Comparison of ENCODE assay signal across 27 cellular contexts in the genomic region with DNA sequence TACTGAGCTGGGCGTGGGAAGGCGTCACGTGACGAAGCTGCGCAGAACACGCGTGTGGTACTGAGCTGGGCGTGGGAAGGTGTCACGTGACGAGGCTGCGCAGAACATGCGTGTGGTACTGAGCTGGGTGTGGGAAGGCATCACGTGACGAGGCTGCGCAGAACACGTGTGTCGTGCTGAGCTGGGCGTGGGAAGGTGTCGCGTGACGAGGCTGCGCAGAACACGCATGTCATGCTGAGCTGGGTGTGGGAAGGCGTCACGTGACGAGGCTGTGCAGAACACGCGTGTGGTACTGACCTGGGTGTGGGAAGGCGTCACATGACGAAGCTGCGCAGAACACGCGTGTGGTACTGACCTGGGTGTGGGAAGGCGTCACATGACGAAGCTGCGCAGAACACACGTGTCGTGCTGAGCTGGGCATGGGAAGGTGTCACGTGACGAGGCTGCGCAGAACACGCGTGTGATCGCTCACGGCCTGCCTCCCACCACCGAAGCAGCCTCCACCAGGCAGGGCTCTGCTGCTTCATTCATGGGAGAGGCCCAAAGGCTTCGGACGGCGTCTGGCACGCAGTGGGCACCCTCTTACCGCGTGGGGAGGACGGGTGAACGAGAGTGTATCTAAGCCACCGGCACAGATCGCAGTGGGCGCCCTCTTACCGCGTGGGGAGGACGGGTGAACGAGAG. TPM values are rescaled to one million over a fixed set of nuclear protein-coding genes. Genes with fewer than 3 reads are reported as not detected.
DNase-seq lines count a peak whose midpoint lies in the region; ATAC-seq, FAIRE-seq and TF ChIP-seq lines count a peak whose summit lies in the region.
"Had no signal": no experiment of that assay in that cellular context is flagged by ENCODE, and none has a peak within 500 bp of the region (broad histone marks: within the 10 kb centered on the region; RNA-seq: fewer than 3 reads in every experiment).

No MANE protein-coding gene starts in this region.

- H3K79me2 ChIP-seq in H9 (ENCODE audit: insufficient read depth, low read length) (no peaks in the 10 kb centered on the region), K562 (ENCODE audit: control insufficient read depth, insufficient read depth, low read length) (no peaks in the 10 kb centered on the region)

- H2BK12ac ChIP-seq in H9 (ENCODE audit: insufficient read length, low read depth, low read length) (no peak overlapping the region), neuronal stem cell (ENCODE audit: low read length) (peak overlapping the region; percentile 94)

- H3K23ac ChIP-seq in H9 (ENCODE audit: insufficient read length, low read depth, low read length): no peak overlapping the region
- H3K23ac ChIP-seq in neuronal stem cell (ENCODE audit: low read depth, low read length, poor library complexity): peak overlapping the region; percentile 50

- H3K9me3 ChIP-seq in H9 (ENCODE audit: control insufficient read depth, low read depth, low read length): no peaks in the 10 kb centered on the region
- H3K9me3 ChIP-seq in K562 (replicated peaks; ENCODE audit: control insufficient read depth, insufficient read depth, low read depth, low read length): peaks cover 3% of the 10 kb centered on the region; the same call in 1 of the 2 replicates
- peaks cover 5 to 11% of the 10 kb centered on the region in 2 donors for H3K9me3 ChIP-seq in neuronal stem cell (replicated peaks in 1 of 2; ENCODE audit: control insufficient read depth in 2 of 2, insufficient read depth in 1 of 2, low read depth in 1 of 2, low read length in 2 of 2)
- peaks cover 3% of the 10 kb centered on the region; the same call in 1 of the 2 replicates for H3K9me3 ChIP-seq in MG63
- H3K9me3 ChIP-seq: A549, BE2C had no signal

- no peak overlapping the region for H3K4ac ChIP-seq in H9 (ENCODE audit: low read depth, low read length)
- peak overlapping the region; percentile 53 for H3K4ac ChIP-seq in neuronal stem cell (ENCODE audit: low read length)

- no peaks in the 10 kb centered on the region for H3K23me2 ChIP-seq in H9 (ENCODE audit: insufficient read length, low read depth, low read length, poor library complexity, severe bottlenecking)

- no peak overlapping the region for H3K27ac ChIP-seq in H9 (ENCODE audit: insufficient read length, low read depth, low read length)
- no peak overlapping the region for H3K27ac ChIP-seq in K562 (ENCODE audit: extremely low read depth, low read depth, low read length)
- no peak overlapping the region for H3K27ac ChIP-seq in neuronal stem cell (replicated peaks; ENCODE audit: low read length)
- H3K27ac ChIP-seq: A549; BLaER1 treated with 17β-estradiol and CSF1 and Interleukin-3, amounts not matched to agents 10 nM and 100 nM had no signal

- H3K14ac ChIP-seq in H9 (ENCODE audit: insufficient read depth, low read length) (no peak overlapping the region), neuronal stem cell (ENCODE audit: low read length) (peak overlapping the region; percentile 11)

- no peaks in the 10 kb centered on the region for H3K9me1 ChIP-seq in K562 (ENCODE audit: control insufficient read depth, insufficient read depth, low read length)

- peaks cover 16 to 20% of the 10 kb centered on the region in 2 experiments for H3K9me3 Mint-ChIP-seq in H9
- H3K9me3 Mint-ChIP-seq: CD4-positive, alpha-beta T cell; CD8-positive, alpha-beta memory T cell had no signal

- ATAC-seq in Right ventricle myocardium inferior (no peak), left ventricle myocardium superior (no peak), K562 (no peak)
- ATAC-seq: A549, GM23338 had no signal

- no peak overlapping the region; a peak in 1 of 5 replicates for H3K4me3 Mint-ChIP-seq in H9
- H3K4me3 Mint-ChIP-seq: CD14-positive monocyte; CD4-positive, alpha-beta T cell; CD8-positive, alpha-beta memory T cell; GM23338 had no signal

- no peak overlapping the region for H2BK20ac ChIP-seq in H9 (ENCODE audit: low read depth, low read length, poor library complexity, severe bottlenecking)

- H2AK5ac ChIP-seq in H9 (ENCODE audit: insufficient read length, low read length) (no peak overlapping the region), neuronal stem cell (ENCODE audit: low read depth, low read length) (peak overlapping the region; percentile 88)

- H3K4me2 ChIP-seq in H9 (ENCODE audit: insufficient read depth, insufficient read length, low read length) (no peak overlapping the region), K562 (ENCODE audit: insufficient read depth, low read length) (no peak overlapping the region), neuronal stem cell (ENCODE audit: insufficient read depth, low read length, poor library complexity, severe bottlenecking) (no peak overlapping the region)
- H3K4me2 ChIP-seq: A549; BLaER1 treated with 17β-estradiol and CSF1 and Interleukin-3, amounts not matched to agents 10 nM and 100 nM; GM23338 had no signal

- no peak overlapping the region for H3K56ac ChIP-seq in H9 (ENCODE audit: insufficient read length, low read depth, low read length)

- POLR2A ChIA-PET in K562 (lab: Yijun Ruan, JAX): interaction anchor here (0.6 kb wide), 1 partner anchor 406 kb away, joined by 4 read pairs; no protein-coding TSS in a partner anchor

- no peak for FAIRE-seq in K562 (lab: Jason Lieb, UNC)
- FAIRE-seq: A549, D721Med, GM12891, GM18507 had no signal

- no TSS peak for BruUV-seq in K562 (replicated peaks; lab: Mats Ljungman, UMichigan)

- TF ChIP-seq POLR2A in K562 (conservative IDR thresholded peaks at IDR 0.05): no peak

- in situ Hi-C loops in K562 (cut with MboI): no loop called here

- H2BK120ac ChIP-seq in H9 (ENCODE audit: low read depth, low read length, poor library complexity, severe bottlenecking) (no peak overlapping the region), neuronal stem cell (ENCODE audit: low read depth, low read length) (no peak overlapping the region)

- no CpG with 5 or more reads among the region's 61 CpGs for whole genome bisulfite sequencing in H9 (ENCODE audit: extremely low coverage, insufficient read length, low lambda C conversion rate)
- WGBS in K562 (ENCODE audit: insufficient coverage, low coverage, missing lambda C conversion rate): 60% methylated on average over 48 of the region's 61 CpGs
- no CpG with 5 or more reads among the region's 61 CpGs for WGBS in neuronal stem cell (ENCODE audit: extremely low coverage in 2 of 2, insufficient read length in 2 of 2, insufficient replicate concordance in 1 of 2), 2 donors

- H2AFZ ChIP-seq in H9 (ENCODE audit: low read length) (no peak overlapping the region), K562 (ENCODE audit: low read depth, low read length) (no peak overlapping the region), neuronal stem cell (ENCODE audit: low read length) (no peak overlapping the region)
- H2AFZ ChIP-seq: GM23338 had no signal

- no peaks in the 10 kb centered on the region for H3K27me3 ChIP-seq in H9 (ENCODE audit: insufficient read depth, low read length)
- H3K27me3 ChIP-seq in K562 (ENCODE audit: control insufficient read depth in 2 of 2, insufficient read depth in 2 of 2, low read length in 2 of 2): peaks cover 26 to 47% of the 10 kb centered on the region in 2 experiments
- H3K27me3 ChIP-seq in neuronal stem cell (ENCODE audit: control insufficient read depth in 3 of 3, insufficient read depth in 3 of 3, low read depth in 1 of 3, low read length in 3 of 3): peaks cover 0 to 15% (median 0%) of the 10 kb centered on the region in 3 experiments
- no peaks in the 10 kb centered on the region for H3K27me3 ChIP-seq in MG63
- H3K27me3 ChIP-seq: BLaER1 treated with 17β-estradiol and CSF1 and Interleukin-3, amounts not matched to agents 10 nM and 100 nM had no signal

- peak overlapping the region; percentile 23 for H4K5ac ChIP-seq in H9 (ENCODE audit: insufficient read length, low read depth, low read length)

- H2BK5ac ChIP-seq in H9 (ENCODE audit: insufficient read length, low read length) (no peak overlapping the region), neuronal stem cell (ENCODE audit: low read length) (no peak overlapping the region)

- TF ChIP-seq CTCF in H9 (conservative IDR thresholded peaks at IDR 0.05) (no peak), K562 (IDR thresholded peaks at IDR 0.05 in 2 of 3, conservative IDR thresholded peaks at IDR 0.05 in 1 of 3; ENCODE audit: insufficient read depth in 2 of 3, low read depth in 1 of 3, low read length in 3 of 3) (no peak)

- H3K36me3 ChIP-seq in K562 (ENCODE audit: control insufficient read depth, insufficient read depth, low read length): no peaks in the 10 kb centered on the region
- H3K36me3 ChIP-seq in neuronal stem cell (replicated peaks in 1 of 2; ENCODE audit: control insufficient read depth in 2 of 2, insufficient read depth in 2 of 2, low read length in 2 of 2): no peaks in the 10 kb centered on the region
- H3K36me3 ChIP-seq in MG63: no peaks in the 10 kb centered on the region
- H3K36me3 ChIP-seq: BE2C; BLaER1 treated with 17β-estradiol and CSF1 and Interleukin-3, amounts not matched to agents 10 nM and 100 nM had no signal

- no peak overlapping the region for H3K9ac ChIP-seq in H9 (ENCODE audit: extremely low read depth, insufficient read length, low read length)
- H3K9ac ChIP-seq in K562 (ENCODE audit: insufficient read depth in 1 of 2, low read depth in 2 of 2, low read length in 2 of 2): no peak overlapping the region
- no peak overlapping the region for H3K9ac ChIP-seq in neuronal stem cell (ENCODE audit: low read depth, low read length, poor library complexity)
- H3K9ac ChIP-seq: BLaER1 treated with 17β-estradiol and CSF1 and Interleukin-3, amounts not matched to agents 10 nM and 100 nM had no signal

- peaks cover 0 to 5% of the 10 kb centered on the region in 2 experiments; a peak in 2 of 4 replicates for H3K4me1 Mint-ChIP-seq in H9
- H3K4me1 Mint-ChIP-seq: CD8-positive, alpha-beta memory T cell; GM23338 had no signal

- H4K20me1 ChIP-seq in H9 (ENCODE audit: control insufficient read depth, insufficient read depth, insufficient read length) (no peaks in the 10 kb centered on the region), K562 (replicated peaks; ENCODE audit: control insufficient read depth, insufficient read depth, low read length) (no peaks in the 10 kb centered on the region)
- H4K20me1 ChIP-seq: BLaER1 treated with 17β-estradiol and CSF1 and Interleukin-3, amounts not matched to agents 10 nM and 100 nM had no signal

- H3K4me1 ChIP-seq in H9 (ENCODE audit: insufficient read depth, low read length) (no peaks in the 10 kb centered on the region), K562 (replicated peaks in 1 of 2; ENCODE audit: control insufficient read depth in 2 of 2, insufficient read depth in 2 of 2, low read length in 2 of 2) (peaks cover 0 to 26% of the 10 kb centered on the region in 2 experiments; a peak in 2 of 5 replicates), neuronal stem cell (ENCODE audit: control insufficient read depth in 2 of 2, insufficient read depth in 1 of 2, low read depth in 1 of 2, low read length in 2 of 2) (peaks cover 0 to 5% of the 10 kb centered on the region in 2 donors)
- H3K4me1 ChIP-seq: A549, BE2C had no signal

- no peak overlapping the region for H3K18ac ChIP-seq in H9 (ENCODE audit: insufficient read length, low read depth, low read length)
- no peak overlapping the region for H3K18ac ChIP-seq in neuronal stem cell (ENCODE audit: low read length)

- H3K36me3 Mint-ChIP-seq in H9 (ENCODE audit: insufficient read depth in 1 of 3, low read depth in 3 of 3): peaks cover 0 to 11% (median 0%) of the 10 kb centered on the region in 3 experiments; a peak in 2 of 7 replicates
- H3K36me3 Mint-ChIP-seq: CD14-positive monocyte; CD8-positive, alpha-beta memory T cell had no signal

- H3K4me3 ChIP-seq in K562: no peak overlapping the region
- peak overlapping the region in 1 of 2 donors; percentile 23 for H3K4me3 ChIP-seq in neuronal stem cell (ENCODE audit: low read length in 2 of 2)
- H3K4me3 ChIP-seq in MG63: no peak overlapping the region
- H3K4me3 ChIP-seq: A549; BLaER1 treated with 17β-estradiol and CSF1 and Interleukin-3, amounts not matched to agents 10 nM and 100 nM; GM23338 had no signal

- H3K79me1 ChIP-seq in H9 (ENCODE audit: insufficient read depth, low read depth, low read length, poor library complexity, severe bottlenecking) (no peaks in the 10 kb centered on the region), neuronal stem cell (ENCODE audit: low read depth, low read length) (peaks cover 2% of the 10 kb centered on the region)

- H3T11ph ChIP-seq in H9 (ENCODE audit: low read length): no peak overlapping the region

- intact Hi-C loops in Right ventricle myocardium inferior (cut with DNase I) (no loop called here), left ventricle myocardium superior (cut with micrococcal nuclease) (no loop called here), K562 (cut with micrococcal nuclease) (no loop called here)

- H2BK15ac ChIP-seq in H9 (ENCODE audit: low read depth, low read length) (no peak overlapping the region), neuronal stem cell (ENCODE audit: low read length) (no peak overlapping the region)

- CTCF ChIA-PET in K562 (lab: Yijun Ruan, JAX; ENCODE audit: low intra/inter-chr PET ratio): no interaction called here

- H3K27ac Mint-ChIP-seq in H9: peak overlapping the region in 2 of 3 experiments; percentile 64 to 76; a peak in 3 of 7 replicates
- H3K27ac Mint-ChIP-seq: CD4-positive, alpha-beta T cell; GM23338 had no signal

- no peak for TF ChIP-seq EP300 in K562 (IDR thresholded peaks at IDR 0.05; ENCODE audit: low read length)

- DNase-seq in Right ventricle myocardium inferior (ENCODE audit: missing footprints): peak; percentile 50
- DNase-seq in left ventricle myocardium superior: no peak
- no peak for DNase-seq in H9
- DNase-seq in K562 (ENCODE audit: extremely low read depth in 1 of 4, low spot score in 3 of 4): no peak
- DNase-seq in neuronal stem cell (ENCODE audit: low spot score): no peak
- no peak for DNase-seq in MG63
- DNase-seq in activated gamma-delta T cell treated with Interleukin-2 at 50 U/mL for 16 hours: no peak
- DNase-seq in mucosa of gallbladder (ENCODE audit: low spot score): no peak
- DNase-seq: 8988T; ACHN; AML-193; BE2C; CD4-positive, alpha-beta T cell; CD8-positive, alpha-beta memory T cell; DMS53; DMS79 treated with DMSO at 0.1 percent for 48 hours; GF-D8; HCEC 1CT had no signal

- H4K91ac ChIP-seq in H9 (ENCODE audit: insufficient read length, low read depth, low read length): no peak overlapping the region
- peak overlapping the region; percentile 12 for H4K91ac ChIP-seq in neuronal stem cell (ENCODE audit: low read depth, low read length, poor library complexity)

- no peak for TF ChIP-seq RAD21 in K562 (CRISPR knock-in tag; conservative IDR thresholded peaks at IDR 0.05 in 1 of 2, IDR thresholded peaks at IDR 0.05 in 1 of 2)

- peaks cover 5% of the 10 kb centered on the region for H3K27me3 Mint-ChIP-seq in H9 (ENCODE audit: low read depth)
- H3K27me3 Mint-ChIP-seq: CD4-positive, alpha-beta T cell had no signal

- H4K8ac ChIP-seq in H9 (replicated peaks; ENCODE audit: insufficient read length, low read depth, low read length) (peak overlapping the region; percentile 7), neuronal stem cell (ENCODE audit: low read depth, low read length) (no peak overlapping the region)

RNA-seq across cellular contexts. Expression of gene CFAP74, which starts 24.0 kb away (rescaled TPM):
- total RNA-seq in Right ventricle myocardium inferior (not detected), left ventricle myocardium superior (not detected), H9 (2021) (0.28 and 0.44 TPM in 2 replicates), K562 (2014; rRNA removed) (0.04 and 0.05 TPM in 2 replicates), K562 (2014; rRNA removed; fragmentation: Illumina TruSeq; extraction: Trizol) (0.15 and 0.41 TPM in 2 replicates), K562 (2015; rRNA removed; fragmentation: Illumina TruSeq; extraction: Trizol) (0.08 TPM in 1 of 2 replicates, not detected in the other), K562 (2021) (not detected in 2 replicates), mucosa of gallbladder (not detected)
- total RNA-seq in K562 (2011; cell fraction: chromatin; rRNA removed; ENCODE audit: low replicate concordance): not detected in 2 replicates
- total RNA-seq in K562 (2011; cell fraction: nucleolus; rRNA removed): not detected in 2 replicates
- not detected in 2 replicates for total RNA-seq in K562 (2011; cell fraction: nucleoplasm; rRNA removed)
- polyA plus RNA-seq in K562 (2011; rRNA removed) (not detected in 2 replicates), K562 (2014; fragmentation: Illumina TruSeq; extraction: Trizol) (not detected in 2 replicates), K562 (2014; fragmentation: Nextera tagmentation; extraction: Ambion mirVana) (not detected), K562 (2014; rRNA removed) (0.03 and 0.04 TPM in 2 replicates)
- polyA plus RNA-seq in K562 (2011; cell fraction: cytosol; rRNA removed): not detected in 2 replicates
- not detected in 2 replicates for polyA plus RNA-seq in K562 (2011; cell fraction: nucleus; rRNA removed)
- polyA plus RNA-seq in K562 (2012): 0.05 and 2.2 TPM in 2 replicates
- polyA minus RNA-seq in K562 (2011; rRNA and poly(A)+ RNA removed): not detected in 2 replicates
- not detected in 2 replicates for polyA minus RNA-seq in K562 (2011; cell fraction: cytosol; rRNA and poly(A)+ RNA removed)
- polyA minus RNA-seq in K562 (2011; cell fraction: nucleus; rRNA and poly(A)+ RNA removed): not detected in 2 replicates
- 0.31 TPM for polyA plus RNA-seq in neuronal stem cell (2013, experiment 1 of 2)
- 0.22 TPM for polyA plus RNA-seq in neuronal stem cell (2013, experiment 2 of 2)
- total RNA-seq in MG63 (2014; rRNA removed; shearing (Covaris generic); ENCODE audit: low replicate concordance): 0.20 TPM in 1 of 2 replicates, not detected in the other
- total RNA-seq: CD4-positive, alpha-beta T cell; CD8-positive, alpha-beta memory T cell; Daoy; G401; GM23338 had no signal
- polyA plus RNA-seq: CD14-positive monocyte; CD8-positive, alpha-beta memory T cell had no signal

RNA-seq across cellular contexts. Expression of gene GABRD, which starts 39.5 kb away (rescaled TPM):
- total RNA-seq in Right ventricle myocardium inferior (0.49 TPM), left ventricle myocardium superior (0.20 TPM), H9 (2021) (0.59 and 0.83 TPM in 2 replicates), K562 (2014; rRNA removed) (not detected in 2 replicates), K562 (2014; rRNA removed; fragmentation: Illumina TruSeq; extraction: Trizol) (0.07 TPM in 1 of 2 replicates, not detected in the other), K562 (2015; rRNA removed; fragmentation: Illumina TruSeq; extraction: Trizol) (not detected in 2 replicates), K562 (2021) (not detected in 2 replicates), mucosa of gallbladder (1.2 TPM)
- total RNA-seq in K562 (2011; cell fraction: chromatin; rRNA removed; ENCODE audit: low replicate concordance): not detected in 2 replicates
- not detected in 2 replicates for total RNA-seq in K562 (2011; cell fraction: nucleolus; rRNA removed)
- not detected in 2 replicates for total RNA-seq in K562 (2011; cell fraction: nucleoplasm; rRNA removed)
- polyA plus RNA-seq in K562 (2011; rRNA removed) (not detected in 2 replicates), K562 (2014; fragmentation: Illumina TruSeq; extraction: Trizol) (not detected in 2 replicates), K562 (2014; fragmentation: Nextera tagmentation; extraction: Ambion mirVana) (not detected), K562 (2014; rRNA removed) (not detected in 2 replicates)
- not detected in 2 replicates for polyA plus RNA-seq in K562 (2011; cell fraction: cytosol; rRNA removed)
- polyA plus RNA-seq in K562 (2011; cell fraction: nucleus; rRNA removed): not detected in 2 replicates
- polyA plus RNA-seq in K562 (2012): 0.04 and 0.07 TPM in 2 replicates
- not detected in 2 replicates for polyA minus RNA-seq in K562 (2011; rRNA and poly(A)+ RNA removed)
- polyA minus RNA-seq in K562 (2011; cell fraction: cytosol; rRNA and poly(A)+ RNA removed): not detected in 2 replicates
- not detected in 2 replicates for polyA minus RNA-seq in K562 (2011; cell fraction: nucleus; rRNA and poly(A)+ RNA removed)
- 0.08 TPM for polyA plus RNA-seq in neuronal stem cell (2013, experiment 1 of 2)
- 0.04 TPM for polyA plus RNA-seq in neuronal stem cell (2013, experiment 2 of 2)
- total RNA-seq in MG63 (2014; rRNA removed; shearing (Covaris generic); ENCODE audit: low replicate concordance): not detected in 2 replicates
- total RNA-seq: CD8-positive, alpha-beta memory T cell; Daoy had no signal
- polyA plus RNA-seq: CD14-positive monocyte; CD8-positive, alpha-beta memory T cell had no signal
